ENCODE assay signal across 8 cellular contexts in the genomic region with DNA sequence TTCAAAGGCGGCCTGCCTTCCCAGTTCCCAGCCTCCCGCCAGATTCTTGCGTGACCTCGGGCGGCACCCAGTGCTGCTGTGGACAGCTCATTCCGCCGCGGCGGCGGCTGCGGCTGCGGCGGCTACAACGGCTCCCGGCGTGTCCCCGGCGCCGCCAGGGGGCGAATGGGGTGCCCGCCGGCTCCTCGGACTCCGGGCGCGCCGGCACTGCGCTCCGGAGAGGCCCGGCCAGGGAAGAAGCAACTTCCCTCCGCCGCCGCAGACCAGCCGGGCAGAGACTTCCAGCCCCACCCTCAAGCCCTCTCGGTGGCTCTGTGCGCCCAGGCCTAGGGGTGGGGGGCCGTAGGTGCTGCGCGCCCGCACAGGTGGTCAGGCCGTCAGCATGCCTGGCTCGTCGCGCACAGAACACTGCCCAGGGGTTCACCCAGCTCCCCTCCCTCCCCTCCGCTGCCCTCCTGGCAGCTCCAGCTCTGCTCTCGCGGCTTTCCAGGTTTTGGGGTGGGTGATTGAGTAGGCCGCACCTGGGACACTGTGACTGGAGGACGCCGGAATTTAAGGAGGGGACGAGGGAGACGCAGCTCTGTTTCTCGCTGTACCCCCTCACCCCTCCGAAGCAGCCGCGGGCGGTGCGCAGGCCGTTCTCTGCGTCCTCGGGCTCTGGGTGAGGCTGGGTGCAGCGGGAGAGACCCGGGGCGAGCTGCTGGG. TPM values are rescaled to one million over a fixed set of nuclear protein-coding genes. Genes with fewer than 3 reads are reported as not detected.
DNase-seq lines count a peak whose midpoint lies in the region; ATAC-seq and TF ChIP-seq lines count a peak whose summit lies in the region.

No MANE protein-coding gene starts in this region.

- H3K79me2 ChIP-seq in parathyroid adenoma: peaks cover 40% of the 10 kb centered on the region

- H3K27ac ChIP-seq in heart right ventricle: peak overlapping the region in 1 of 10 donors; percentile 39
- H3K27ac ChIP-seq in parathyroid adenoma: no peak overlapping the region
- no peak overlapping the region for H3K27ac ChIP-seq in transverse colon

- peak overlapping the region; percentile 54 for H3K4me2 ChIP-seq in parathyroid adenoma (ENCODE audit: low read length)

- H3K36me3 ChIP-seq in adipocyte (ENCODE audit: control insufficient read depth, insufficient read depth, low read length, severe bottlenecking) (no peaks in the 10 kb centered on the region), heart right ventricle (no peaks in the 10 kb centered on the region), parathyroid adenoma (ENCODE audit: control insufficient read depth, insufficient read depth, low read length) (no peaks in the 10 kb centered on the region), transverse colon (no peaks in the 10 kb centered on the region)

- in situ Hi-C loops in transverse colon (cut with MboI; ENCODE audit: low pct_ligation_motif_present in 1 of 4, low pct_unique_long_range_greater_than_20kb in 1 of 4, low sequenced_read_pairs in 3 of 4): no loop called here

- peak overlapping the region; percentile 63 for H3K4me3 ChIP-seq in adipocyte (ENCODE audit: low read length)
- H3K4me3 ChIP-seq in heart right ventricle: peak overlapping the region; percentile 30 to 62 (median 54)
- H3K4me3 ChIP-seq in parathyroid adenoma (ENCODE audit: low read depth, low read length): no peak overlapping the region
- peak overlapping the region; percentile 10 to 48 (median 28) for H3K4me3 ChIP-seq in transverse colon

- TF ChIP-seq CTCF in heart right ventricle (IDR thresholded peaks at IDR 0.05) (peak; percentile 65 to 93 (median 82)), parathyroid adenoma (IDR thresholded peaks at IDR 0.05) (peak; percentile 93), transverse colon (IDR thresholded peaks at IDR 0.05) (peak; percentile 15 to 78 (median 69))

- H3K9ac ChIP-seq in adipocyte (ENCODE audit: low read length): peak overlapping the region; percentile 70
- H3K9ac ChIP-seq in parathyroid adenoma: no peak overlapping the region

- TF ChIP-seq EP300 in transverse colon (IDR thresholded peaks at IDR 0.05; ENCODE audit: low read depth): no peak

- ATAC-seq in HG02798 (IDR thresholded peaks at IDR 0.05; ENCODE audit: poor library complexity, unreplicated experiment) (peak; percentile 61), heart right ventricle (peak; percentile 92 to 96 (median 94))

- TF ChIP-seq POLR2A in transverse colon (IDR thresholded peaks at IDR 0.05): no peak

- WGBS in heart right ventricle, 2 donors: 4 to 8% methylated on average over 64 of the region's 64 CpGs
- WGBS in transverse colon (ENCODE audit: low coverage in 1 of 2), 2 donors: 18% methylated on average over 43 of the region's 64 CpGs; no CpG with 5 or more reads in 1 of the 2 donors

- H2AFZ ChIP-seq in parathyroid adenoma: peak overlapping the region; percentile 78

- H3K4me1 ChIP-seq in adipocyte (ENCODE audit: control insufficient read depth, insufficient read depth, low read length): peaks cover 18% of the 10 kb centered on the region
- peaks cover 6 to 28% (median 18%) of the 10 kb centered on the region in 9 donors for H3K4me1 ChIP-seq in heart right ventricle
- peaks cover 16% of the 10 kb centered on the region for H3K4me1 ChIP-seq in parathyroid adenoma
- H3K4me1 ChIP-seq in transverse colon: peaks cover 11 to 20% (median 16%) of the 10 kb centered on the region in 4 donors

- H3K27me3 ChIP-seq in adipocyte (replicated peaks; ENCODE audit: control insufficient read depth, insufficient read depth, low read length) (no peaks in the 10 kb centered on the region), heart right ventricle (peaks cover 0 to 29% (median 0%) of the 10 kb centered on the region in 7 donors), parathyroid adenoma (ENCODE audit: control insufficient read depth, insufficient read depth, low read length) (no peaks in the 10 kb centered on the region), transverse colon (no peaks in the 10 kb centered on the region)

- H3K9me3 ChIP-seq in adipocyte (ENCODE audit: control insufficient read depth, low read length): no peaks in the 10 kb centered on the region
- H3K9me3 ChIP-seq in heart right ventricle: no peaks in the 10 kb centered on the region
- H3K9me3 ChIP-seq in parathyroid adenoma (ENCODE audit: control insufficient read depth, low read length): no peaks in the 10 kb centered on the region
- H3K9me3 ChIP-seq in transverse colon: no peaks in the 10 kb centered on the region

- DNase-seq in EH (ENCODE audit: low read depth) (peak; percentile 80), SKM-1 (lab: John Stamatoyannopoulos, UW; ENCODE audit: unreplicated experiment) (peak; percentile 48), adipocyte (ENCODE audit: low read depth) (peak; percentile 94), heart right ventricle (peak; percentile 55 to 82), transverse colon (peak; percentile 76), SW 1271 (lab: John Stamatoyannopoulos, UW) (no peak)

- intact Hi-C loops in heart right ventricle (cut with DNase I) (loop anchor here in 4 of 10 donors (2.0 to 10.0 kb wide), 4 partner anchors 31 to 351 kb away; a partner anchor contains a TSS), transverse colon (cut with DNase I; ENCODE audit: low total_unique reads) (no loop called here)

RNA-seq across cellular contexts. Expression of a gene that starts 20.2 kb away (rescaled TPM):
- total RNA-seq in heart right ventricle (10 to 100 TPM in 8 of 10 donors, 1 to 10 TPM in 2; 9.5 to 17.2 (median 13.0) TPM), transverse colon (10 to 100 TPM; 12.8 to 22.4 (median 20.5) TPM)
- 10 to 100 TPM in 1 of 2 donors, 1 to 10 TPM in 1; 5.0 to 12.1 TPM for polyA plus RNA-seq in heart right ventricle

RNA-seq across cellular contexts. Expression of a gene that starts 29.0 kb away (rescaled TPM):
- 100 to 1,000 TPM in 3 of 10 donors, 10 to 100 TPM in 7; 55.2 to 114 (median 95.3) TPM for total RNA-seq in heart right ventricle
- 100 to 1,000 TPM in 1 of 2 donors, 10 to 100 TPM in 1; 45.0 to 217 TPM for polyA plus RNA-seq in heart right ventricle
- total RNA-seq in transverse colon: 100 to 1,000 TPM in 2 of 4 donors, 10 to 100 TPM in 2; 32.8 to 264 (median 107) TPM

RNA-seq across cellular contexts. Expression of a gene that starts 32.1 kb away (rescaled TPM):
- total RNA-seq in heart right ventricle (10 to 100 TPM; 19.4 to 27.7 (median 24.5) TPM), transverse colon (10 to 100 TPM in 3 of 4 donors, 1 to 10 TPM in 1; 7.4 to 34.6 (median 18.8) TPM)
- polyA plus RNA-seq in heart right ventricle: 1 to 10 TPM; 3.2 to 7.5 TPM

Comparison
In these comparisons a context has a peak if more than half of its experiments do, and no peak if none do; other contexts are left out.
1. DNase-seq: peak in EH (single experiment), SKM-1 (single experiment), adipocyte (single experiment), heart right ventricle (2 of 2) and transverse colon (single experiment); none in SW 1271 (0 of 2).
2. Peak in every context shown above with its lines, with median percentiles within 50 percentile points of each other: CTCF ChIP-seq.